ENCODE assay signal across 7 cellular contexts in the genomic region with DNA sequence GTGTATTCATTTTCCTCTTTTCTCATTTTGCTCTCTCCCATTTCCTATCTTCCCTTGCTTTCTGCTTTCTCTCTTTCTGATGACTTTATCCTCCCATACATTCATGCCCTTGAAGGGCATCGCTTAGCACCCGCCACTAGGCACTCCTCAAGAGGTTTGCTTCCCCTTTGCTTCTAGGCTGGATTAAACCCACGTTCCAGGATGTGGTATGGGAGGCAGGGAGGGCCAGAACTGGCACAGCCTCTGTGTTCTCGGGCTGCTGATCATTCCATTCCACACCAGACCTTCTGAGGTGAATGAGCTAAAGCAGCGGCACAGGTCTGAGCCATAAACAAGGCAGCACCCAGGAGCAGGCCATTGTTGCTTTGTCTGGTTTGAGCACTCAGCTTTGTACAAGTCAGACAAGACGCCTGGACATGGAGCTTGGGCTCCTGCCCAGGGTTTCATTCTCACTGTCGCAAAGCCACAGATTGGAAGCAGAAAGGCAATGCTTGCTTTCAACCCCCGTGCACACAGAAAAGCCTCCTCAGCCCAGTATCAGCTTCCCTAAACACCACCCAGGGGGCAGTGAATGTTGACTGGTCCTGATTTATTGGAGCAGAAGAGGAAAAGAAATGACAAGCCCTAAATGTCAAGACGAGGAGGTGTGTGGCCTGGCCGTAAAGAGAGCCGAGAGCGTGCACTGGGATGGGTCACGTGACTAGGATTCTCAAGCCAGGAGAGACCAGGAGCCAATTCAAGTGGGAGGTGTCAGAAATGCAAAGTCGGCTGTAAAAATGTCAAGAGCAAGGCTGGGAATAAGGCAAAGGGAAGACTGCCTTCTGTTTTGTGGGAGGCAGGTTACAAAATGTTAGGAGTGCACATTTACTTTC.
DNase-seq lines count a peak whose midpoint lies in the region; ATAC-seq, FAIRE-seq and TF ChIP-seq lines count a peak whose summit lies in the region.

No MANE protein-coding gene starts in this region.

- in situ Hi-C loops in transverse colon (cut with MboI; ENCODE audit: low pct_ligation_motif_present in 1 of 4, low pct_unique_long_range_greater_than_20kb in 1 of 4, low sequenced_read_pairs in 3 of 4), result loop anchor here in 1 of 4 donors (10.0 kb wide), 1 partner anchor 279 kb away; no protein-coding TSS in a partner anchor

- H3K4me3 ChIP-seq in transverse colon, result peak overlapping the region in 2 of 4 donors; percentile 7 to 35

- 0 to 38% methylated on average over 1 to 14 of the region's 14 CpGs for WGBS in transverse colon (ENCODE audit: low coverage in 1 of 2), 2 donors

- no peaks in the 10 kb centered on the region for H3K27me3 ChIP-seq in transverse colon

- DNase-seq in NCI-H2196 treated with DMSO at 0.1 percent for 48 hours (lab: John Stamatoyannopoulos, UW; ENCODE audit: unreplicated experiment), result peak; percentile 32
- DNase-seq in mucosa of gallbladder (ENCODE audit: low spot score), result peak; percentile 42
- peak; percentile 73 for DNase-seq in transverse colon
- DNase-seq in stimulated activated naive CD4-positive, alpha-beta T cell treated with Interleukin-2 at 50 U/mL for 16 hours (lab: John Stamatoyannopoulos, UW), result no peak
- DNase-seq in stimulated activated CD4-positive, alpha-beta T cell treated with anti-CD3 and anti-CD28 coated beads, Interleukin-15, amount 100 ng/mL, for 24 hours, result no peak

- no peaks in the 10 kb centered on the region for H3K9me3 ChIP-seq in transverse colon

- ATAC-seq in GM18873 (IDR thresholded peaks at IDR 0.05; ENCODE audit: low FRiP score, unreplicated experiment), result no peak

- TF ChIP-seq POLR2A in transverse colon (IDR thresholded peaks at IDR 0.05), result no peak

- H3K4me1 ChIP-seq in transverse colon, result peaks cover 9 to 31% (median 13%) of the 10 kb centered on the region in 4 donors

- no peak for TF ChIP-seq CTCF in transverse colon (IDR thresholded peaks at IDR 0.05)

- FAIRE-seq in endometrium (lab: Jason Lieb, UNC), result peak; percentile 93

- TF ChIP-seq EP300 in transverse colon (IDR thresholded peaks at IDR 0.05; ENCODE audit: low read depth), result no peak

- H3K36me3 ChIP-seq in transverse colon, result no peaks in the 10 kb centered on the region

- peak overlapping the region; percentile 63 to 85 (median 68) for H3K27ac ChIP-seq in transverse colon

- intact Hi-C loops in transverse colon (cut with DNase I; ENCODE audit: low total_unique reads), result loop anchor here (5.0 kb wide), 1 partner anchor 72 kb away; no protein-coding TSS in a partner anchor

Comparison
In these comparisons a context has a peak if more than half of its experiments do, and no peak if none do; other contexts are left out.
1. DNase-seq: peak in NCI-H2196 treated with DMSO at 0.1 percent for 48 hours (single experiment), mucosa of gallbladder (single experiment) and transverse colon (single experiment); none in stimulated activated naive CD4-positive, alpha-beta T cell treated with Interleukin-2 at 50 U/mL for 16 hours (single experiment) and stimulated activated CD4-positive, alpha-beta T cell treated with anti-CD3 and anti-CD28 coated beads, Interleukin-15, amount 100 ng/mL, for 24 hours (single experiment).